ENCODE assay signal across 8 cellular contexts in genomic region chr17:59618894-59619312, GRCh38. TPM values are rescaled to one million over a fixed set of nuclear protein-coding genes. Genes with fewer than 3 reads are reported as not detected.
DNase-seq lines count a peak whose midpoint lies in the region; ATAC-seq, FAIRE-seq and TF ChIP-seq lines count a peak whose summit lies in the region.

No MANE protein-coding gene starts in this region.

- peaks cover 2% of the 10 kb centered on the region for H3K36me3 Mint-ChIP-seq in nephron progenitor cell (ENCODE audit: low read depth)

- no peaks in the 10 kb centered on the region for H3K9me3 ChIP-seq in ectodermal cell (ENCODE audit: control insufficient read depth, low read length)

- H3K9me3 Mint-ChIP-seq in nephron progenitor cell: no peaks in the 10 kb centered on the region

- H3K27ac Mint-ChIP-seq in nephron progenitor cell: peak overlapping the region; percentile 100

- H3K4me1 ChIP-seq in ectodermal cell (ENCODE audit: control insufficient read depth, insufficient read depth, low read length): peaks cover 19% of the 10 kb centered on the region

- peak overlapping the region; percentile 81 for H3K4me3 ChIP-seq in ectodermal cell (ENCODE audit: insufficient read depth, low read depth, low read length)

- no peak for TF ChIP-seq CTCF in nephron progenitor cell (IDR thresholded peaks at IDR 0.05)

- H3K27ac ChIP-seq in ectodermal cell (ENCODE audit: insufficient read depth, low read depth, low read length, poor library complexity, severe bottlenecking): peak overlapping the region; percentile 98

- H3K4me1 Mint-ChIP-seq in nephron progenitor cell: peaks cover 42% of the 10 kb centered on the region

- no peaks in the 10 kb centered on the region for H3K27me3 ChIP-seq in ectodermal cell (ENCODE audit: control insufficient read depth, insufficient read depth, low read length, poor library complexity, severe bottlenecking)

- no peaks in the 10 kb centered on the region for H3K27me3 Mint-ChIP-seq in nephron progenitor cell (ENCODE audit: low read depth, poor library complexity)

- peak; percentile 93; the same call in 1 of the 2 replicates for TF ChIP-seq POLR2A in GM12891 (IDR thresholded peaks at IDR 0.05; ENCODE audit: low read depth, low read length)

- ATAC-seq in GM21381 (IDR thresholded peaks at IDR 0.05; ENCODE audit: unreplicated experiment): no peak

- no peak for FAIRE-seq in GM12891 (lab: Jason Lieb, UNC)

- WGBS in ectodermal cell, 2 experiments: 0% methylated on average over 15 of the region's 15 CpGs

- no peaks in the 10 kb centered on the region for H3K36me3 ChIP-seq in ectodermal cell (ENCODE audit: control insufficient read depth, insufficient read depth, low read length)

- peak overlapping the region; percentile 99 for H3K4me3 Mint-ChIP-seq in nephron progenitor cell

- DNase-seq in GM12891 (ENCODE audit: insufficient read length, low spot score) (no peak), NCI-H146 treated with DMSO at 0.1 percent for 48 hours (lab: John Stamatoyannopoulos, UW; ENCODE audit: unreplicated experiment) (peak; percentile 91), nephron progenitor cell (no peak), NCI-H1436 treated with DMSO at 0.1 percent for 48 hours (lab: John Stamatoyannopoulos, UW) (no peak), Ammon's horn (ENCODE audit: low spot score) (no peak)
- no peak for DNase-seq in effector CD8-positive, alpha-beta T cell (lab: John Stamatoyannopoulos, UW)

TF ChIP-seq in GM12891, 5 proteins besides CTCF, POLR2A, EP300 and RAD21:
- TF ChIP-seq SPI1 (IDR thresholded peaks at IDR 0.05; ENCODE audit: low read depth, low read length) (no peak), POLR2AphosphoS5 (IDR thresholded peaks at IDR 0.05; ENCODE audit: low read depth, low read length) (peak; percentile 92)

RNA-seq across cellular contexts. Expression of gene CLTC, which starts 0.8 kb away (rescaled TPM):
- polyA plus RNA-seq in GM12891 (2012; ENCODE audit: low read depth, missing spikeins): 81.0 TPM
- 191 TPM for polyA plus RNA-seq in ectodermal cell (2013, experiment 1 of 4)
- 213 TPM for polyA plus RNA-seq in ectodermal cell (2013, experiment 2 of 4)
- polyA plus RNA-seq in ectodermal cell (2013, experiment 3 of 4): 137 TPM
- polyA plus RNA-seq in ectodermal cell (2013, experiment 4 of 4): 152 TPM

RNA-seq across cellular contexts. Expression of gene DHX40, which starts 53.5 kb away (rescaled TPM):
- polyA plus RNA-seq in GM12891 (2012; ENCODE audit: low read depth, missing spikeins): 9.6 TPM
- polyA plus RNA-seq in ectodermal cell (2013, experiment 1 of 4): 57.5 TPM
- polyA plus RNA-seq in ectodermal cell (2013, experiment 2 of 4): 64.7 TPM
- 46.7 TPM for polyA plus RNA-seq in ectodermal cell (2013, experiment 3 of 4)
- polyA plus RNA-seq in ectodermal cell (2013, experiment 4 of 4): 51.6 TPM
